Comparison of ENCODE assay signal across 8 cellular contexts in genomic region chr6:26054659-26054936, GRCh38. TPM values are rescaled to one million over a fixed set of nuclear protein-coding genes. Genes with fewer than 3 reads are reported as not detected.
DNase-seq lines count a peak whose midpoint lies in the region; ATAC-seq and TF ChIP-seq lines count a peak whose summit lies in the region.

No MANE protein-coding gene starts in this region.

- H3K9me3 ChIP-seq in cardiac muscle cell (ENCODE audit: low read depth) (no peaks in the 10 kb centered on the region), right lobe of liver (no peaks in the 10 kb centered on the region)

- H3K4me1 ChIP-seq in cardiac muscle cell (ENCODE audit: low read depth) (peaks cover 18% of the 10 kb centered on the region), right lobe of liver (no peaks in the 10 kb centered on the region), urinary bladder (ENCODE audit: insufficient read depth) (no peaks in the 10 kb centered on the region)

- no peaks in the 10 kb centered on the region for H3K36me3 ChIP-seq in cardiac muscle cell
- H3K36me3 ChIP-seq in right lobe of liver, result no peaks in the 10 kb centered on the region
- H3K36me3 ChIP-seq in urinary bladder (ENCODE audit: insufficient read depth), result no peaks in the 10 kb centered on the region

- H3K27ac ChIP-seq in cardiac muscle cell (peak overlapping the region; percentile 92), angular gyrus (ENCODE audit: low read depth, low read length) (peak overlapping the region; percentile 57), right lobe of liver (peak overlapping the region; percentile 85 to 94 (median 91)), urinary bladder (ENCODE audit: low read depth) (peak overlapping the region; percentile 94)

- intact Hi-C loops in left cardiac atrium (cut with DNase I) (no loop called here), right lobe of liver (cut with DNase I) (no loop called here)

- DNase-seq in cardiac muscle cell (ENCODE audit: low read depth in 1 of 2, low spot score in 1 of 2), result no peak
- no peak for DNase-seq in left cardiac atrium
- DNase-seq in right lobe of liver, result no peak
- no peak for DNase-seq in islet precursor cell

- no peak for TF ChIP-seq POLR2A in right lobe of liver (IDR thresholded peaks at IDR 0.05)

- WGBS in right lobe of liver (ENCODE audit: insufficient coverage, low coverage, low lambda C conversion rate, missing lambda C conversion rate), result 1% methylated on average over 6 of the region's 6 CpGs
- WGBS in urinary bladder, result 2% methylated on average over 6 of the region's 6 CpGs

- TF ChIP-seq CTCF in cardiac muscle cell (IDR thresholded peaks at IDR 0.05; ENCODE audit: low read depth, low read length) (no peak), right lobe of liver (IDR thresholded peaks at IDR 0.05) (no peak)

- peak overlapping the region; percentile 97 for H3K4me3 ChIP-seq in cardiac muscle cell
- H3K4me3 ChIP-seq in right lobe of liver, result peak overlapping the region; percentile 56 to 73 (median 70)
- H3K4me3 ChIP-seq in urinary bladder (ENCODE audit: low read depth, low read length), result peak overlapping the region; percentile 43

- no peak for ATAC-seq in left cardiac atrium
- peak in 1 of 4 donors; percentile 1 for ATAC-seq in right lobe of liver
- no peak for ATAC-seq in GM21423 (IDR thresholded peaks at IDR 0.05; ENCODE audit: unreplicated experiment)
- no peak for ATAC-seq in HG03045 (IDR thresholded peaks at IDR 0.05; ENCODE audit: unreplicated experiment)

- H3K27me3 ChIP-seq in cardiac muscle cell, result no peaks in the 10 kb centered on the region
- no peaks in the 10 kb centered on the region for H3K27me3 ChIP-seq in right lobe of liver

RNA-seq across cellular contexts. Expression of gene HFE, which starts 32.6 kb away (rescaled TPM):
- 0.66 and 0.99 TPM in 2 replicates for total RNA-seq in cardiac muscle cell
- 0.28 and 1.3 TPM in 2 replicates for polyA plus RNA-seq in cardiac muscle cell
- total RNA-seq in left cardiac atrium, result 1 to 10 TPM; 6.0 to 8.8 TPM
- total RNA-seq in right lobe of liver, result 10 to 100 TPM in 5 of 6 experiments, 1 to 10 TPM in 1; 8.9 to 20.7 (median 15.8) TPM
- 7.3 TPM for total RNA-seq in urinary bladder
- polyA plus RNA-seq in urinary bladder, result 9.4 TPM

Comparison
In these comparisons a context has a peak if more than half of its experiments do, and no peak if none do; other contexts are left out.
1. H3K4me3 ChIP-seq: peak in every context shown above with its lines; median percentile 97 in cardiac muscle cell; 70 in right lobe of liver; 43 in urinary bladder.